Comparison of ENCODE assay signal across 18 cellular contexts in the genomic region with DNA sequence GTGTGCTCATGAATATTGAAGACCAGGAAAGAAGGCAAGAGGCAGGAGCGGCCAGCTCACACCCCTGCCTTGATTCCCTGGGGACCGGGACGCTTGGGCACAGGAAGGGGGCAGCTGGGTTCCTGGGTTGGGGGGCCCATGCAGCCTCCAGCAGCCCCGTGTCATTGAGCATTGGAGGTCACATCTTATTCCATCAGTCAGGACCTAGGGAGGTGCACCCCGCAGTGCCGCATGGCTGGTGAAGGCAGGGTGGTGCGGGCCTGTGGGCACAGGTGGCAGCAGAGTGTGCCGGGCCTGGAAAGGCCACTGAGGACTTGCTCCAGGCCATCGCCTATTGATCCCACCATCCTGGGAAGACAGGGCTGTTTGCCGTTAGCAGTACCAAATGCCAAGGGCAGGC.
DNase-seq lines count a peak whose midpoint lies in the region; ATAC-seq and TF ChIP-seq lines count a peak whose summit lies in the region.
"Had no signal": no experiment of that assay in that cellular context is flagged by ENCODE, and none has a peak within 500 bp of the region (broad histone marks: within the 10 kb centered on the region; RNA-seq: fewer than 3 reads in every experiment).

No MANE protein-coding gene starts in this region.

- H4K20me1 ChIP-seq in mammary epithelial cell (ENCODE audit: insufficient read depth, low read length) (no peaks in the 10 kb centered on the region), PC-9 (ENCODE audit: insufficient read depth) (no peaks in the 10 kb centered on the region)
- H4K20me1 ChIP-seq: BLaER1 had no signal

- H3K27ac Mint-ChIP-seq in activated CD4-positive, alpha-beta memory T cell treated with anti-CD3 and anti-CD28 coated beads for 36 hours, result no peak overlapping the region
- H3K27ac Mint-ChIP-seq: B cell; CD4-positive, CD25-positive, alpha-beta regulatory T cell; CD8-positive, alpha-beta T cell had no signal

- no peaks in the 10 kb centered on the region for H3K4me1 Mint-ChIP-seq in activated CD4-positive, alpha-beta memory T cell treated with anti-CD3 and anti-CD28 coated beads for 36 hours (ENCODE audit: low read depth)
- H3K4me1 Mint-ChIP-seq: B cell; CD4-positive, CD25-positive, alpha-beta regulatory T cell had no signal

- no peak overlapping the region for H4K8ac ChIP-seq in neuronal stem cell (ENCODE audit: low read depth, low read length)

- no peak overlapping the region for H3K9ac ChIP-seq in mammary epithelial cell (ENCODE audit: insufficient read depth, low read length)
- no peak overlapping the region for H3K9ac ChIP-seq in neuronal stem cell (ENCODE audit: low read depth, low read length, poor library complexity)
- H3K9ac ChIP-seq: BLaER1, GM23248 had no signal

- H3K9me3 Mint-ChIP-seq in activated CD4-positive, alpha-beta memory T cell treated with anti-CD3 and anti-CD28 coated beads for 36 hours, result peaks cover 8% of the 10 kb centered on the region
- H3K9me3 Mint-ChIP-seq: CD8-positive, alpha-beta T cell had no signal

- H3K4me3 Mint-ChIP-seq in activated CD4-positive, alpha-beta memory T cell treated with anti-CD3 and anti-CD28 coated beads for 36 hours, result no peak overlapping the region
- H3K4me3 Mint-ChIP-seq: B cell; CD4-positive, CD25-positive, alpha-beta regulatory T cell; CD8-positive, alpha-beta T cell had no signal

- H3K79me2 ChIP-seq in mammary epithelial cell (ENCODE audit: insufficient read depth, low read length), result no peaks in the 10 kb centered on the region
- no peaks in the 10 kb centered on the region for H3K79me2 ChIP-seq in PC-9 (ENCODE audit: low read depth)

- no peak overlapping the region for H3K23ac ChIP-seq in neuronal stem cell (ENCODE audit: low read depth, low read length, poor library complexity)

- ATAC-seq in left ventricle myocardium superior, result peak; percentile 21
- ATAC-seq in Right ventricle myocardium inferior, result no peak
- ATAC-seq: CD8-positive, alpha-beta T cell; HCT116 had no signal

- TF ChIP-seq CTCF in mammary epithelial cell (conservative IDR thresholded peaks at IDR 0.05 in 1 of 2, IDR thresholded peaks at IDR 0.05 in 1 of 2; ENCODE audit: extremely low read depth in 1 of 2, insufficient read depth in 1 of 2, low read depth in 1 of 2, low read length in 2 of 2), result no peak
- no peak for TF ChIP-seq CTCF in PC-9 (conservative IDR thresholded peaks at IDR 0.05)

- H3K27me3 ChIP-seq in mammary epithelial cell (ENCODE audit: insufficient read depth, low read length) (no peaks in the 10 kb centered on the region), neuronal stem cell (ENCODE audit: control insufficient read depth in 3 of 3, insufficient read depth in 3 of 3, low read depth in 1 of 3, low read length in 3 of 3) (no peaks in the 10 kb centered on the region), PC-9 (ENCODE audit: insufficient read depth, low read depth) (peaks cover 65% of the 10 kb centered on the region)
- H3K27me3 ChIP-seq: BLaER1 had no signal

- POLR2A ChIA-PET in PC-9 (lab: Charles Lee; ENCODE audit: unreplicated experiment), result no interaction called here
- POLR2A ChIA-PET in activated CD4-positive, alpha-beta memory T cell treated with anti-CD3 and anti-CD28 coated beads for 36 hours (lab: Charles Lee), result no interaction called here

- no peaks in the 10 kb centered on the region for H3F3A ChIP-seq in PC-9 (ENCODE audit: insufficient read depth, low read depth)

- dilution Hi-C loops in mammary epithelial cell (cut with HindIII; ENCODE audit: low sequenced_read_pairs), result no loop called here

- no peaks in the 10 kb centered on the region for H3K36me3 Mint-ChIP-seq in activated CD4-positive, alpha-beta memory T cell treated with anti-CD3 and anti-CD28 coated beads for 36 hours
- H3K36me3 Mint-ChIP-seq: CD4-positive, CD25-positive, alpha-beta regulatory T cell; CD8-positive, alpha-beta T cell had no signal

- H3K36me3 ChIP-seq in mammary epithelial cell (ENCODE audit: insufficient read depth, low read length) (no peaks in the 10 kb centered on the region), neuronal stem cell (replicated peaks in 1 of 2; ENCODE audit: control insufficient read depth in 2 of 2, insufficient read depth in 2 of 2, low read length in 2 of 2) (no peaks in the 10 kb centered on the region), PC-9 (ENCODE audit: low read depth) (no peaks in the 10 kb centered on the region)
- H3K36me3 ChIP-seq: BLaER1 had no signal

- no peak overlapping the region for H2BK120ac ChIP-seq in neuronal stem cell (ENCODE audit: low read depth, low read length)

- intact Hi-C loops in left ventricle myocardium superior (cut with micrococcal nuclease) (no loop called here), Right ventricle myocardium inferior (cut with DNase I) (no loop called here), mammary epithelial cell (cut with micrococcal nuclease) (no loop called here), PC-9 (cut with micrococcal nuclease; ENCODE audit: unreplicated experiment) (no loop called here)
- intact Hi-C loops in activated CD4-positive, alpha-beta memory T cell treated with anti-CD3 and anti-CD28 coated beads for 36 hours (cut with micrococcal nuclease), result no loop called here

- peaks cover 6% of the 10 kb centered on the region for H3K27me3 Mint-ChIP-seq in activated CD4-positive, alpha-beta memory T cell treated with anti-CD3 and anti-CD28 coated beads for 36 hours

- peaks cover 10% of the 10 kb centered on the region for H3K9me3 ChIP-seq in mammary epithelial cell (replicated peaks; ENCODE audit: insufficient read depth, low read length)
- H3K9me3 ChIP-seq in neuronal stem cell (replicated peaks in 1 of 2; ENCODE audit: control insufficient read depth in 2 of 2, insufficient read depth in 1 of 2, low read depth in 1 of 2, low read length in 2 of 2), result peaks cover 0 to 4% of the 10 kb centered on the region in 2 donors
- H3K9me3 ChIP-seq in PC-9 (ENCODE audit: insufficient read depth, low read depth), result peaks cover 6% of the 10 kb centered on the region; the same call in 1 of the 2 replicates
- H3K9me3 ChIP-seq: BLaER1 had no signal

- peak overlapping the region; percentile 14 for H2BK12ac ChIP-seq in neuronal stem cell (ENCODE audit: low read length)

- H3K4me1 ChIP-seq in mammary epithelial cell (ENCODE audit: insufficient read depth, low read length), result peaks cover 16% of the 10 kb centered on the region
- H3K4me1 ChIP-seq in neuronal stem cell (ENCODE audit: control insufficient read depth in 2 of 2, insufficient read depth in 1 of 2, low read depth in 1 of 2, low read length in 2 of 2), result peaks cover 0 to 10% of the 10 kb centered on the region in 2 donors
- no peaks in the 10 kb centered on the region for H3K4me1 ChIP-seq in PC-9 (replicated peaks; ENCODE audit: insufficient read depth)
- H3K4me1 ChIP-seq: BLaER1 had no signal

- DNase-seq in left ventricle myocardium superior (no peak), Right ventricle myocardium inferior (ENCODE audit: missing footprints) (no peak), mammary epithelial cell (no peak), neuronal stem cell (ENCODE audit: low spot score) (no peak), PC-9 (no peak), foreskin melanocyte (no peak)
- DNase-seq in activated CD4-positive, alpha-beta memory T cell treated with anti-CD3 and anti-CD28 coated beads for 36 hours, result no peak
- no peak for DNase-seq in activated CD4-positive, alpha-beta T cell treated with anti-CD3 and anti-CD28 coated beads for 48 hours
- DNase-seq: CD4-positive, CD25-positive, alpha-beta regulatory T cell; CD8-positive, alpha-beta T cell; DMS153; DND-41; GM23248 had no signal

- in situ Hi-C loops in mammary epithelial cell (cut with MboI; ENCODE audit: low sequenced_read_pairs in 2 of 2), result no loop called here

- no peak overlapping the region for H4K91ac ChIP-seq in neuronal stem cell (ENCODE audit: low read depth, low read length, poor library complexity)

- peak overlapping the region; percentile 67 for H3K14ac ChIP-seq in neuronal stem cell (ENCODE audit: low read length)

- H3K27ac ChIP-seq in mammary epithelial cell (ENCODE audit: insufficient read depth, low read depth, low read length) (peak overlapping the region; percentile 30), neuronal stem cell (replicated peaks; ENCODE audit: low read length) (no peak overlapping the region), PC-9 (no peak overlapping the region)
- H3K27ac ChIP-seq: 22Rv1, BLaER1, C4-2B, GM23248 had no signal

- H2AK5ac ChIP-seq in neuronal stem cell (ENCODE audit: low read depth, low read length), result peak overlapping the region; percentile 86

- H2BK15ac ChIP-seq in neuronal stem cell (ENCODE audit: low read length), result peak overlapping the region; percentile 60

- no peaks in the 10 kb centered on the region for H3K79me1 ChIP-seq in neuronal stem cell (ENCODE audit: low read depth, low read length)

- no TSS peak for BruUV-seq in mammary epithelial cell (replicated peaks; lab: Mats Ljungman, UMichigan)
- no TSS peak for BruUV-seq in PC-9 (replicated peaks; lab: Mats Ljungman, UMichigan)

- CTCF ChIA-PET in mammary epithelial cell (lab: Charles Lee; ENCODE audit: low non-redundant PET), result no interaction called here
- CTCF ChIA-PET in PC-9 (lab: Charles Lee), result no interaction called here
- CTCF ChIA-PET in activated CD4-positive, alpha-beta memory T cell treated with anti-CD3 and anti-CD28 coated beads for 36 hours (lab: Charles Lee), result no interaction called here

- no peaks in the 10 kb centered on the region for H3K9me2 ChIP-seq in PC-9 (ENCODE audit: insufficient read depth)

- H3K4me2 ChIP-seq in mammary epithelial cell (ENCODE audit: insufficient read depth, low read depth, low read length) (peak overlapping the region; percentile 65), neuronal stem cell (ENCODE audit: insufficient read depth, low read length, poor library complexity, severe bottlenecking) (no peak overlapping the region), PC-9 (no peak overlapping the region)
- H3K4me2 ChIP-seq: BLaER1 had no signal

- no peak overlapping the region for H3K4me3 ChIP-seq in mammary epithelial cell (replicated peaks in 1 of 3; ENCODE audit: insufficient read depth in 1 of 3, low read depth in 2 of 3, low read length in 3 of 3)
- H3K4me3 ChIP-seq in neuronal stem cell (ENCODE audit: low read length in 2 of 2), result no peak overlapping the region
- H3K4me3 ChIP-seq in PC-9, result no peak overlapping the region
- H3K4me3 ChIP-seq: BLaER1, GM23248 had no signal

- no peak overlapping the region for H2BK5ac ChIP-seq in neuronal stem cell (ENCODE audit: low read length)

- H3K4ac ChIP-seq in neuronal stem cell (ENCODE audit: low read length), result no peak overlapping the region

- WGBS in mammary epithelial cell (ENCODE audit: low coverage, missing lambda C conversion rate), result 79% methylated on average over 5 of the region's 10 CpGs
- no CpG with 5 or more reads among the region's 10 CpGs for WGBS in neuronal stem cell (ENCODE audit: extremely low coverage in 2 of 2, insufficient read length in 2 of 2, insufficient replicate concordance in 1 of 2), 2 donors

- peak overlapping the region; percentile 75 for H3K18ac ChIP-seq in neuronal stem cell (ENCODE audit: low read length)

- peak overlapping the region; percentile 54 for H2AFZ ChIP-seq in mammary epithelial cell (ENCODE audit: low read depth, low read length)
- no peak overlapping the region for H2AFZ ChIP-seq in neuronal stem cell (ENCODE audit: low read length)
- H2AFZ ChIP-seq in PC-9, result no peak overlapping the region
- H2AFZ ChIP-seq: GM23248 had no signal
